ENCODE assay signal across 35 cellular contexts in the genomic region with DNA sequence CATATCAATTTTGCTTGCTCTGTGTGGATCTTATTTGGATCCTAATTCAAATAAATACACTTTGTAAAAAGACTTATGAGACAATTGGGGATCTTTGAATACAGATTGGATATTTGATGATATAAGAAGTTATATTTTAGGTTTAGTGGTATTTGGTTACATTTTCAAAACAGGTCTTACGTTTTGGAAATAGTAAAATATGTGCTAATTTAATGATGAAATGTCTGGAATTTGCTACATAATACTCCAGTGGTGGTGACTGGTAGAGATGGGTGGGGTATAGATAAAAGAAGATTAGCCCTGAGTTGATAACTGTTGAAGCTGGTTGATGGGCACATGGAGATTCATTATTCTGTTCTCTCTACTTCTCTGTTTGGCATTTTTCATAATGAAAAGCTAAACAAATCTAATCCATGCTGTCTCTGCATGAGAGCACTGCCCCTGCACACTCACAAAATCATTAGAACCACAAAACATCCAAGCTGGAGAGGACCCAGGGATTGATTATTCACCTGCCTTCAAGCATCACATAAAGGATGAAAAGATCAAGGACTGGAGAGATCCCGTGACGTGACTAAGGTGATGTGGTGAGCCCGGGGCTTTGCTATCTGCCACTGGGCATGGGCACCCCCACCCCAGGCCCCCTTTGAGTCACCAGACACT.
"Had no signal": no experiment of that assay in that cellular context is flagged by ENCODE, and none has a peak within 500 bp of the region (broad histone marks: within the 10 kb centered on the region; RNA-seq: fewer than 3 reads in every experiment).

No MANE protein-coding gene starts in this region.

- H3K9ac ChIP-seq: parathyroid adenoma had no signal

- H3K9me3 ChIP-seq: adrenal gland, heart left ventricle, suprapubic skin, tibial artery had no signal

- H3K36me3 ChIP-seq: adrenal gland, heart left ventricle, suprapubic skin, WERI-Rb-1 had no signal

- ATAC-seq: activated T-helper 17 cell treated with anti-CD3 and anti-CD28 coated beads, Interleukin-2, amount 50 U/mL, for 72 hours; esophagus mucosa; heart left ventricle; naive thymus-derived CD8-positive, alpha-beta T cell; right cardiac atrium had no signal

- FAIRE-seq: astrocyte, TTC549 had no signal

- H3K27ac Mint-ChIP-seq: activated CD4-positive, alpha-beta memory T cell treated with anti-CD3 and anti-CD28 coated beads for 36 hours; activated CD4-positive, alpha-beta T cell treated with anti-CD3 and anti-CD28 coated beads, Interleukin-2, amount 10 ng/mL, durations not matched to agents 24 days and 14 days; activated naive CD8-positive, alpha-beta T cell treated with anti-CD3 and anti-CD28 coated beads for 36 hours; activated T-cell treated with anti-CD3 and anti-CD28 coated beads, Interleukin-2, amount 50 U/mL, for 24 hours; activated T-helper 17 cell treated with anti-CD3 and anti-CD28 coated beads, Interleukin-2, amount 50 U/mL, for 72 hours; dendritic cell treated with granulocyte-macrophage colony-stimulating factor and Interleukin-4, amounts not matched to agents 40 ng/mL and 50 ng/mL, for 4 days; endodermal cell; immature natural killer cell; naive thymus-derived CD8-positive, alpha-beta T cell; T-helper 1 cell treated with Interleukin-12 subunit alpha and Interleukin-12 subunit beta and Interleukin-4 antibody, amounts not matched to agents 30 μg/mL and 1 μg/mL, for 36 hours had no signal

- H3K4me1 ChIP-seq: adrenal gland, parathyroid adenoma, tibial artery had no signal

- H3K4me3 ChIP-seq: adrenal gland, heart left ventricle, suprapubic skin, tibial artery had no signal

- H3K27me3 Mint-ChIP-seq: activated CD4-positive, alpha-beta memory T cell treated with anti-CD3 and anti-CD28 coated beads for 36 hours; activated naive CD8-positive, alpha-beta T cell treated with anti-CD3 and anti-CD28 coated beads for 36 hours; activated T-cell treated with anti-CD3 and anti-CD28 coated beads, Interleukin-2, amount 50 U/mL, for 24 hours; activated T-helper 17 cell treated with anti-CD3 and anti-CD28 coated beads, Interleukin-2, amount 50 U/mL, for 72 hours; central memory CD8-positive, alpha-beta T cell; naive thymus-derived CD8-positive, alpha-beta T cell had no signal

- H3K9me3 Mint-ChIP-seq: activated CD4-positive, alpha-beta memory T cell treated with anti-CD3 and anti-CD28 coated beads for 36 hours; activated CD4-positive, alpha-beta T cell treated with anti-CD3 and anti-CD28 coated beads, Interleukin-2, amount 10 ng/mL, durations not matched to agents 24 days and 14 days; activated naive CD8-positive, alpha-beta T cell treated with anti-CD3 and anti-CD28 coated beads for 36 hours; activated T-cell treated with anti-CD3 and anti-CD28 coated beads, Interleukin-2, amount 50 U/mL, for 24 hours; activated T-helper 17 cell treated with anti-CD3 and anti-CD28 coated beads, Interleukin-2, amount 50 U/mL, for 72 hours; central memory CD8-positive, alpha-beta T cell; dendritic cell treated with granulocyte-macrophage colony-stimulating factor and Interleukin-4, amounts not matched to agents 40 ng/mL and 50 ng/mL, for 4 days; endodermal cell; immature natural killer cell; naive thymus-derived CD8-positive, alpha-beta T cell; T-helper 1 cell treated with Interleukin-12 subunit alpha and Interleukin-12 subunit beta and Interleukin-4 antibody, amounts not matched to agents 30 μg/mL and 1 μg/mL, for 36 hours had no signal

- DNase-seq: activated CD4-positive, alpha-beta memory T cell treated with anti-CD3 and anti-CD28 coated beads for 36 hours; activated CD4-positive, alpha-beta T cell treated with anti-CD3 and anti-CD28 coated beads, Interleukin-2, amount 10 ng/mL, durations not matched to agents 24 days and 14 days; activated CD4-positive, CD25-positive, alpha-beta regulatory T cell treated with anti-CD3 and anti-CD28 coated beads, Interleukin-2, amount 50 U/mL, for 72 hours; activated CD8-positive, alpha-beta memory T cell treated with anti-CD3 and anti-CD28 coated beads, Interleukin-2, amount 50 U/mL, for 4 hours; activated gamma-delta T cell treated with Interleukin-2 at 50 U/mL for 16 hours; activated naive CD8-positive, alpha-beta T cell treated with anti-CD3 and anti-CD28 coated beads for 36 hours; activated T-cell treated with anti-CD3 and anti-CD28 coated beads, Interleukin-2, amount 50 U/mL, for 24 hours; adrenal gland; endodermal cell; foreskin fibroblast; hypothalamus; immature natural killer cell; mesenchymal stem cell; naive thymus-derived CD8-positive, alpha-beta T cell; nucleus accumbens; stimulated activated CD4-positive, alpha-beta T cell treated with anti-CD3 and anti-CD28 coated beads, Interleukin-12 subunit alpha, Interleukin-12 subunit beta, amount 100 ng/mL, for 4 hours; stimulated activated CD4-positive, alpha-beta T cell treated with anti-CD3 and anti-CD28 coated beads, Interleukin-4, amount 100 ng/mL, for 24 hours; stimulated activated CD8-positive, alpha-beta memory T cell treated with anti-CD3 and anti-CD28 coated beads, Interleukin-4, amount 100 ng/mL, for 48 hours; stimulated activated naive CD4-positive, alpha-beta T cell; SW 1271; T-helper 9 cell; WERI-Rb-1 had no signal

- H2AFZ ChIP-seq: parathyroid adenoma had no signal

- H3K27me3 ChIP-seq: adrenal gland had no signal

- H3K4me3 Mint-ChIP-seq: activated CD4-positive, alpha-beta memory T cell treated with anti-CD3 and anti-CD28 coated beads for 36 hours; activated CD4-positive, alpha-beta T cell treated with anti-CD3 and anti-CD28 coated beads, Interleukin-2, amount 10 ng/mL, durations not matched to agents 24 days and 14 days; activated naive CD8-positive, alpha-beta T cell treated with anti-CD3 and anti-CD28 coated beads for 36 hours; activated T-cell treated with anti-CD3 and anti-CD28 coated beads, Interleukin-2, amount 50 U/mL, for 24 hours; activated T-helper 17 cell treated with anti-CD3 and anti-CD28 coated beads, Interleukin-2, amount 50 U/mL, for 72 hours; central memory CD8-positive, alpha-beta T cell; dendritic cell treated with granulocyte-macrophage colony-stimulating factor and Interleukin-4, amounts not matched to agents 40 ng/mL and 50 ng/mL, for 4 days; endodermal cell; immature natural killer cell; naive thymus-derived CD8-positive, alpha-beta T cell; neural crest cell; T-helper 1 cell treated with Interleukin-12 subunit alpha and Interleukin-12 subunit beta and Interleukin-4 antibody, amounts not matched to agents 30 μg/mL and 1 μg/mL, for 36 hours had no signal

- H3K4me1 Mint-ChIP-seq: activated CD4-positive, alpha-beta T cell treated with anti-CD3 and anti-CD28 coated beads, Interleukin-2, amount 10 ng/mL, durations not matched to agents 24 days and 14 days; activated naive CD8-positive, alpha-beta T cell treated with anti-CD3 and anti-CD28 coated beads for 36 hours; central memory CD8-positive, alpha-beta T cell; immature natural killer cell; neural crest cell had no signal

- H3K79me2 ChIP-seq: parathyroid adenoma had no signal

- H3K27ac ChIP-seq: adrenal gland, heart left ventricle, parathyroid adenoma, suprapubic skin, tibial artery, WERI-Rb-1 had no signal
